20 cellular contexts compared by ENCODE assay signal in genomic region chr4:139709660-139710059, GRCh38. TPM values are rescaled to one million over a fixed set of nuclear protein-coding genes. Genes with fewer than 3 reads are reported as not detected.
A peak's percentile ranks its signal among the peaks of the same experiment; 100 is the strongest.
DNase-seq lines count a peak whose midpoint lies in the region; ATAC-seq, FAIRE-seq and TF ChIP-seq lines count a peak whose summit lies in the region.
"Had no signal": no experiment of that assay in that cellular context is flagged by ENCODE, and none has a peak within 500 bp of the region (broad histone marks: within the 10 kb centered on the region; RNA-seq: fewer than 3 reads in every experiment).

No MANE protein-coding gene starts in this region.

- TF ChIP-seq CTCF in astrocyte (IDR thresholded peaks at IDR 0.05; ENCODE audit: insufficient read depth, low read depth, low read length) (no peak), progenitor cell of endocrine pancreas (IDR thresholded peaks at IDR 0.05; ENCODE audit: unreplicated experiment) (no peak)

- H3K9me3 ChIP-seq in astrocyte (ENCODE audit: insufficient read depth, low read depth, low read length) = no peaks in the 10 kb centered on the region

- no peaks in the 10 kb centered on the region for H4K20me1 ChIP-seq in astrocyte (ENCODE audit: insufficient read depth, low read length)
- H4K20me1 ChIP-seq: BLaER1 treated with 17β-estradiol and CSF1 and Interleukin-3, amounts not matched to agents 10 nM and 100 nM had no signal

- H3K79me2 ChIP-seq in astrocyte (ENCODE audit: insufficient read depth, low read length) = no peaks in the 10 kb centered on the region

- H3K9ac ChIP-seq in astrocyte (ENCODE audit: low read length) = no peak overlapping the region
- H3K9ac ChIP-seq: BLaER1 treated with 17β-estradiol and CSF1 and Interleukin-3, amounts not matched to agents 10 nM and 100 nM had no signal

- H3K27ac Mint-ChIP-seq in astrocyte (ENCODE audit: unreplicated experiment) (no peak overlapping the region), progenitor cell of endocrine pancreas (peak overlapping the region; percentile 6)
- H3K27ac Mint-ChIP-seq: CD4-positive, alpha-beta memory T cell; H9; T-helper 17 cell had no signal

- no peaks in the 10 kb centered on the region for H3K36me3 ChIP-seq in astrocyte (ENCODE audit: insufficient read depth, low read length)

- H3K27me3 Mint-ChIP-seq in astrocyte (ENCODE audit: low read depth, unreplicated experiment) (no peaks in the 10 kb centered on the region), progenitor cell of endocrine pancreas (no peaks in the 10 kb centered on the region)

- peaks cover 11% of the 10 kb centered on the region for H3K4me1 ChIP-seq in astrocyte (ENCODE audit: insufficient read depth, low read length)
- H3K4me1 ChIP-seq: BLaER1 treated with 17β-estradiol and CSF1 and Interleukin-3, amounts not matched to agents 10 nM and 100 nM had no signal

- no peak overlapping the region for H3K4me3 ChIP-seq in astrocyte (ENCODE audit: insufficient read depth, low read depth, low read length)
- H3K4me3 ChIP-seq: BLaER1 treated with 17β-estradiol and CSF1 and Interleukin-3, amounts not matched to agents 10 nM and 100 nM; GM12878 had no signal

- H2AFZ ChIP-seq in astrocyte (ENCODE audit: low read depth, low read length) = no peak overlapping the region

- no peak for FAIRE-seq in astrocyte (lab: Jason Lieb, UNC)
- FAIRE-seq: GM12878 had no signal

- no peaks in the 10 kb centered on the region for H3K27me3 ChIP-seq in astrocyte (ENCODE audit: insufficient read depth, low read length)
- H3K27me3 ChIP-seq: BLaER1 treated with 17β-estradiol and CSF1 and Interleukin-3, amounts not matched to agents 10 nM and 100 nM had no signal

- H3K9me3 Mint-ChIP-seq in astrocyte (ENCODE audit: unreplicated experiment) (peaks cover 10% of the 10 kb centered on the region), progenitor cell of endocrine pancreas (ENCODE audit: low read depth) (peaks cover 11% of the 10 kb centered on the region)

- H3K4me1 Mint-ChIP-seq in astrocyte (ENCODE audit: low read depth, unreplicated experiment) = peaks cover 25% of the 10 kb centered on the region
- peaks cover 30% of the 10 kb centered on the region for H3K4me1 Mint-ChIP-seq in progenitor cell of endocrine pancreas (ENCODE audit: low read depth)
- H3K4me1 Mint-ChIP-seq: CD4-positive, alpha-beta memory T cell; T-helper 17 cell had no signal

- DNase-seq in DMS53 (lab: John Stamatoyannopoulos, UW) (peak; percentile 8), DMS53 treated with DMSO at 0.1 percent for 48 hours (lab: John Stamatoyannopoulos, UW; ENCODE audit: unreplicated experiment) (no peak), COLO668 (lab: John Stamatoyannopoulos, UW; ENCODE audit: unreplicated experiment) (peak; percentile 67), astrocyte (ENCODE audit: low read depth) (no peak), progenitor cell of endocrine pancreas (ENCODE audit: low spot score, unreplicated experiment) (no peak)
- DNase-seq: 8988T; CD4-positive, alpha-beta memory T cell; H9; KG1; NCI-H1092; NCI-H1694; NCI-H2081; NCI-H446 treated with DMSO at 0.1 percent for 48 hours; NCI-H526 treated with DMSO at 0.1 percent for 48 hours; T-helper 17 cell had no signal

- H3K27ac ChIP-seq in astrocyte (ENCODE audit: low read depth, low read length) = peak overlapping the region; percentile 37
- H3K27ac ChIP-seq: BLaER1 treated with 17β-estradiol and CSF1 and Interleukin-3, amounts not matched to agents 10 nM and 100 nM had no signal

- peaks cover 8% of the 10 kb centered on the region for H3K36me3 Mint-ChIP-seq in astrocyte (ENCODE audit: low read depth, unreplicated experiment)
- H3K36me3 Mint-ChIP-seq in progenitor cell of endocrine pancreas (ENCODE audit: insufficient read depth) = peaks cover 50% of the 10 kb centered on the region

- no peak for ATAC-seq in HG02763 (IDR thresholded peaks at IDR 0.05; ENCODE audit: unreplicated experiment)
- no peak for ATAC-seq in GM21737 (IDR thresholded peaks at IDR 0.05; ENCODE audit: unreplicated experiment)
- ATAC-seq: GM12878, Right ventricle myocardium inferior, T-helper 17 cell had no signal

- H3K4me2 ChIP-seq in astrocyte (ENCODE audit: low read length) = no peak overlapping the region
- H3K4me2 ChIP-seq: BLaER1 treated with 17β-estradiol and CSF1 and Interleukin-3, amounts not matched to agents 10 nM and 100 nM had no signal

- no peak overlapping the region for H3K4me3 Mint-ChIP-seq in astrocyte (ENCODE audit: unreplicated experiment)
- no peak overlapping the region for H3K4me3 Mint-ChIP-seq in progenitor cell of endocrine pancreas (ENCODE audit: low read depth)
- H3K4me3 Mint-ChIP-seq: CD4-positive, alpha-beta memory T cell; H9; T-helper 17 cell had no signal

RNA-seq across cellular contexts. Expression of gene MGST2, which starts 44.0 kb away (rescaled TPM):
- total RNA-seq in astrocyte (16.5 and 17.6 TPM in 2 replicates), progenitor cell of endocrine pancreas (62.5 and 66.1 TPM in 2 replicates)

Comparison
In these comparisons a context has a peak if more than half of its experiments do, and no peak if none do; other contexts are left out.
1. DNase-seq: peak in DMS53 (single experiment) and COLO668 (single experiment); none in DMS53 treated with DMSO at 0.1 percent for 48 hours (single experiment), astrocyte (single experiment) and progenitor cell of endocrine pancreas (single experiment).